In genomic region chr5:72166070-72166979, GRCh38 we compare ENCODE assay signal across 1 cellular context.
TF ChIP-seq lines count a peak whose summit lies in the region.

No MANE protein-coding gene starts in this region.

TF ChIP-seq in K562, 482 proteins besides CTCF, POLR2A, EP300 and RAD21 (continued from another document and continues in another):
- TF ChIP-seq RERE (CRISPR knock-in tag; IDR thresholded peaks at IDR 0.05; ENCODE audit: borderline replicate concordance) (no peak), TAF15 (IDR thresholded peaks at IDR 0.05; ENCODE audit: low read depth, low read length) (no peak), MCM3 (IDR thresholded peaks at IDR 0.05) (no peak), TSHZ1 (CRISPR knock-in tag; IDR thresholded peaks at IDR 0.05) (no peak), KAT7 (CRISPR knock-in tag; IDR thresholded peaks at IDR 0.05; ENCODE audit: borderline replicate concordance) (no peak), CBFA2T2 (conservative IDR thresholded peaks at IDR 0.05) (peak; percentile 97), BCOR (IDR thresholded peaks at IDR 0.05) (peak; percentile 82), ZNF79 (CRISPR knock-in tag; IDR thresholded peaks at IDR 0.05; ENCODE audit: low read depth) (no peak), RNF2 (IDR thresholded peaks at IDR 0.05) (no peak), FOXJ2 (tag; IDR thresholded peaks at IDR 0.05) (no peak), HIVEP1 (CRISPR knock-in tag; IDR thresholded peaks at IDR 0.05) (no peak), ZEB2 (IDR thresholded peaks at IDR 0.05) (peak; percentile 60; the same call in 1 of the 2 replicates), ZNF696 (CRISPR knock-in tag; conservative IDR thresholded peaks at IDR 0.05) (no peak), CXXC5 (CRISPR knock-in tag; IDR thresholded peaks at IDR 0.05) (peak; percentile 71), RBBP5 (IDR thresholded peaks at IDR 0.05; ENCODE audit: borderline replicate concordance, insufficient read depth, low read length, poor library complexity, severe bottlenecking) (no peak), HMG20B (CRISPR knock-in tag; IDR thresholded peaks at IDR 0.05) (no peak), CBX3 (IDR thresholded peaks at IDR 0.05; ENCODE audit: borderline replicate concordance in 1 of 2, low read length in 2 of 2) (peak in 1 of 2 experiments; percentile 48; a peak in 1 of 3 replicates), GABPA (tag; conservative IDR thresholded peaks at IDR 0.05; ENCODE audit: low read depth) (no peak), C11orf30 (IDR thresholded peaks at IDR 0.05; ENCODE audit: low read depth) (no peak), ZKSCAN1 (IDR thresholded peaks at IDR 0.05; ENCODE audit: low read depth, low read length) (no peak), ARHGAP35 (IDR thresholded peaks at IDR 0.05; ENCODE audit: partially characterized antibody) (no peak), POU5F1 (IDR thresholded peaks at IDR 0.05; ENCODE audit: borderline replicate concordance, low read depth, low read length, partially characterized antibody) (no peak), THRA (IDR thresholded peaks at IDR 0.05) (no peak), ILK (tag; IDR thresholded peaks at IDR 0.05; ENCODE audit: borderline replicate concordance, low read depth) (no peak), CHAMP1 (IDR thresholded peaks at IDR 0.05) (no peak), ATF4 (CRISPR knock-in tag; IDR thresholded peaks at IDR 0.05) (0 out of 2 replicates have a peak, but pooled peaks have one; percentile 33), ASH1L (IDR thresholded peaks at IDR 0.05; ENCODE audit: borderline replicate concordance, low read depth, partially characterized antibody) (no peak), ZNF197 (CRISPR knock-in tag; IDR thresholded peaks at IDR 0.05; ENCODE audit: low read depth) (no peak), ZNF740 (CRISPR knock-in tag; IDR thresholded peaks at IDR 0.05) (no peak), ZNF740 (tag; IDR thresholded peaks at IDR 0.05) (no peak), ZBTB5 (IDR thresholded peaks at IDR 0.05) (no peak), ZBTB26 (CRISPR knock-in tag; IDR thresholded peaks at IDR 0.05) (no peak), MBD2 (IDR thresholded peaks at IDR 0.05; ENCODE audit: borderline replicate concordance, low read depth) (no peak), TFAM (CRISPR knock-in tag; conservative IDR thresholded peaks at IDR 0.05) (no peak), POLR2G (IDR thresholded peaks at IDR 0.05; ENCODE audit: low read depth, low read length) (no peak), LCOR (CRISPR knock-in tag; IDR thresholded peaks at IDR 0.05) (peak; percentile 63; the same call in 1 of the 2 replicates), CBX1 (IDR thresholded peaks at IDR 0.05; ENCODE audit: low read depth) (no peak), SMARCA4 (IDR thresholded peaks at IDR 0.05) (peak; percentile 92), CTBP1 (IDR thresholded peaks at IDR 0.05; ENCODE audit: borderline replicate concordance) (peak; percentile 85), IRF2 (CRISPR knock-in tag; IDR thresholded peaks at IDR 0.05) (no peak), GTF2B (IDR thresholded peaks at IDR 0.05; ENCODE audit: extremely low read depth, insufficient read length) (no peak), SIN3B (IDR thresholded peaks at IDR 0.05; ENCODE audit: low read depth) (no peak)
